ENCODE assay signal across 1 cellular context in the genomic region with DNA sequence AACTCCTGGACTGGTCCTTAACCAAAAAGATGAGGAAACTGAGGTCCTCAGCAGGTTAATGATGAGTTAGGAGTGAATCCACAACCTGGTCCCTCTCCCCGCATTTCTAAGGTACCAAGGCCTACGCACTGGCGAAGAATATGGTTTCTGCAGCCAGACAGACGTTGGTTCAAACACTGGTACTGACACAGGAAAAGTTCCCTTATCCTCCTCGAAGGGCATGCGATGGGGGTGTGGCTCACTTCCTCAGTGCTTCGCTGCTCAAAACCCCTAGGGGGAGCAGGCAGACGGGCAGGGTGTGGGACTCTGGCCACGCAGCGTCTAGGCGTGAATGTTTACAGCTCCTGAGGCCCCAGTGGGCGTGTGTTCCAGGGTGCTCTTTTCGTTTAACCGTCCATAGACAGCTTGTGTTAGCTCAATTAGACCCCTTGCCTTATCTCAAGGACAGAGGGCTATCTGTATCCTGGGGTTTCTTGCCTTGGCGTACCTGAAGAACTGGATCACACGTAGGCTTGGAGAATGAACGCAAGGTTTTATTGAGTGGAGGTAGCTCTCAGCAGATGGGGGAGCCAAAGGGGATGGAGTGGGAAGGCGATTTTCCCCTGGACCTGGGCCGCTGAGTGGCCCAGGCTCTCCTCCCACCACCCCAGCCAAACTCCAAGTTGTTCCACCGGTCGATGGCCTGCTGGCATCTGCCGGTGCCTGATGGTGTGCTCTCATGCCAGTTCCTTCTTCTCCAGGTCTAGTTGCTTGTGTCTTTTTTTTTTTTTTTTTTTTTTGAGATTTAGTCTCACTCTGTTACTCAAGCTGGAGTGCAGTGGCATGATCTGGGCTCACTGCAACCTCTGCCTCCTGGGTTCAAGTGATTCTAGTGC.
TF ChIP-seq lines count a peak whose summit lies in the region.

No MANE protein-coding gene starts in this region.

TF ChIP-seq in HepG2, 621 proteins besides CTCF, POLR2A, EP300 and RAD21 (continued from another document and continues in another):
- TF ChIP-seq, protein P1, sequence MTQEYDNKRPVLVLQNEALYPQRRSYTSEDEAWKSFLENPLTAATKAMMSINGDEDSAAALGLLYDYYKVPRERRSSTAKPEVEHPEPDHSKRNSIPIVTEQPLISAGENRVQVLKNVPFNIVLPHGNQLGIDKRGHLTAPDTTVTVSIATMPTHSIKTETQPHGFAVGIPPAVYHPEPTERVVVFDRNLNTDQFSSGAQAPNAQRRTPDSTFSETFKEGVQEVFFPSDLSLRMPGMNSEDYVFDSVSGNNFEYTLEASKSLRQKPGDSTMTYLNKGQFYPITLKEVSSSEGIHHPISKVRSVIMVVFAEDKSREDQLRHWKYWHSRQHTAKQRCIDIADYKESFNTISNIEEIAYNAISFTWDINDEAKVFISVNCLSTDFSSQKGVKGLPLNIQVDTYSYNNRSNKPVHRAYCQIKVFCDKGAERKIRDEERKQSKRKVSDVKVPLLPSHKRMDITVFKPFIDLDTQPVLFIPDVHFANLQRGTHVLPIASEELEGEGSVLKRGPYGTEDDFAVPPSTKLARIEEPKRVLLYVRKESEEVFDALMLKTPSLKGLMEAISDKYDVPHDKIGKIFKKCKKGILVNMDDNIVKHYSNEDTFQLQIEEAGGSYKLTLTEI (CRISPR knock-in tag; conservative IDR thresholded peaks at IDR 0.05), result no peak
- no peak for TF ChIP-seq ZNF737 (CRISPR knock-in tag; IDR thresholded peaks at IDR 0.05; ENCODE audit: borderline replicate concordance)
- TF ChIP-seq HDAC1 (CRISPR knock-in tag; IDR thresholded peaks at IDR 0.05), result peak; percentile 80
- TF ChIP-seq, protein P2, sequence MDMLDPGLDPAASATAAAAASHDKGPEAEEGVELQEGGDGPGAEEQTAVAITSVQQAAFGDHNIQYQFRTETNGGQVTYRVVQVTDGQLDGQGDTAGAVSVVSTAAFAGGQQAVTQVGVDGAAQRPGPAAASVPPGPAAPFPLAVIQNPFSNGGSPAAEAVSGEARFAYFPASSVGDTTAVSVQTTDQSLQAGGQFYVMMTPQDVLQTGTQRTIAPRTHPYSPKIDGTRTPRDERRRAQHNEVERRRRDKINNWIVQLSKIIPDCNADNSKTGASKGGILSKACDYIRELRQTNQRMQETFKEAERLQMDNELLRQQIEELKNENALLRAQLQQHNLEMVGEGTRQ (IDR thresholded peaks at IDR 0.05; ENCODE audit: low read depth, low read length), result no peak
- TF ChIP-seq, protein P2 (CRISPR knock-in tag; IDR thresholded peaks at IDR 0.05; ENCODE audit: borderline replicate concordance), result no peak
- no peak for TF ChIP-seq RORA (CRISPR knock-in tag; IDR thresholded peaks at IDR 0.05)
- no peak for TF ChIP-seq NPAS2 (CRISPR knock-in tag; IDR thresholded peaks at IDR 0.05; ENCODE audit: borderline replicate concordance)
- no peak for TF ChIP-seq ZNF30 (CRISPR knock-in tag; IDR thresholded peaks at IDR 0.05)
- TF ChIP-seq ZNF44 (CRISPR knock-in tag; IDR thresholded peaks at IDR 0.05), result peak; percentile 82; the same call in 1 of the 2 replicates
- no peak for TF ChIP-seq JUNB (CRISPR knock-in tag; IDR thresholded peaks at IDR 0.05; ENCODE audit: borderline replicate concordance)
- TF ChIP-seq, protein P3, sequence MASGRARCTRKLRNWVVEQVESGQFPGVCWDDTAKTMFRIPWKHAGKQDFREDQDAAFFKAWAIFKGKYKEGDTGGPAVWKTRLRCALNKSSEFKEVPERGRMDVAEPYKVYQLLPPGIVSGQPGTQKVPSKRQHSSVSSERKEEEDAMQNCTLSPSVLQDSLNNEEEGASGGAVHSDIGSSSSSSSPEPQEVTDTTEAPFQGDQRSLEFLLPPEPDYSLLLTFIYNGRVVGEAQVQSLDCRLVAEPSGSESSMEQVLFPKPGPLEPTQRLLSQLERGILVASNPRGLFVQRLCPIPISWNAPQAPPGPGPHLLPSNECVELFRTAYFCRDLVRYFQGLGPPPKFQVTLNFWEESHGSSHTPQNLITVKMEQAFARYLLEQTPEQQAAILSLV (CRISPR knock-in tag; IDR thresholded peaks at IDR 0.05; ENCODE audit: borderline replicate concordance), result peak; percentile 76
- 0 out of 2 replicates have a peak, but pooled peaks have one; percentile 39 for TF ChIP-seq ZNF510 (CRISPR knock-in tag; IDR thresholded peaks at IDR 0.05; ENCODE audit: low read depth)
- peak; percentile 94 for TF ChIP-seq REPIN1 (CRISPR knock-in tag; IDR thresholded peaks at IDR 0.05; ENCODE audit: borderline replicate concordance, low read depth)
- TF ChIP-seq, protein P4, sequence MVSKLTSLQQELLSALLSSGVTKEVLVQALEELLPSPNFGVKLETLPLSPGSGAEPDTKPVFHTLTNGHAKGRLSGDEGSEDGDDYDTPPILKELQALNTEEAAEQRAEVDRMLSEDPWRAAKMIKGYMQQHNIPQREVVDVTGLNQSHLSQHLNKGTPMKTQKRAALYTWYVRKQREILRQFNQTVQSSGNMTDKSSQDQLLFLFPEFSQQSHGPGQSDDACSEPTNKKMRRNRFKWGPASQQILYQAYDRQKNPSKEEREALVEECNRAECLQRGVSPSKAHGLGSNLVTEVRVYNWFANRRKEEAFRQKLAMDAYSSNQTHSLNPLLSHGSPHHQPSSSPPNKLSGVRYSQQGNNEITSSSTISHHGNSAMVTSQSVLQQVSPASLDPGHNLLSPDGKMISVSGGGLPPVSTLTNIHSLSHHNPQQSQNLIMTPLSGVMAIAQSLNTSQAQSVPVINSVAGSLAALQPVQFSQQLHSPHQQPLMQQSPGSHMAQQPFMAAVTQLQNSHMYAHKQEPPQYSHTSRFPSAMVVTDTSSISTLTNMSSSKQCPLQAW (CRISPR knock-in tag; IDR thresholded peaks at IDR 0.05), result peak; percentile 75; the same call in 1 of the 2 replicates
- TF ChIP-seq NCOA5 (CRISPR knock-in tag; IDR thresholded peaks at IDR 0.05), result no peak
- TF ChIP-seq CBX5 (CRISPR knock-in tag; IDR thresholded peaks at IDR 0.05; ENCODE audit: borderline replicate concordance), result peak; percentile 80
- TF ChIP-seq RAD51 (IDR thresholded peaks at IDR 0.05; ENCODE audit: borderline replicate concordance), result no peak
- no peak for TF ChIP-seq KDM3A (CRISPR knock-in tag; IDR thresholded peaks at IDR 0.05; ENCODE audit: low read depth)
- no peak for TF ChIP-seq ZNF337 (CRISPR knock-in tag; IDR thresholded peaks at IDR 0.05; ENCODE audit: borderline replicate concordance, low read depth)
- no peak for TF ChIP-seq ZNF326 (CRISPR knock-in tag; IDR thresholded peaks at IDR 0.05; ENCODE audit: borderline replicate concordance)
- TF ChIP-seq, protein P5, sequence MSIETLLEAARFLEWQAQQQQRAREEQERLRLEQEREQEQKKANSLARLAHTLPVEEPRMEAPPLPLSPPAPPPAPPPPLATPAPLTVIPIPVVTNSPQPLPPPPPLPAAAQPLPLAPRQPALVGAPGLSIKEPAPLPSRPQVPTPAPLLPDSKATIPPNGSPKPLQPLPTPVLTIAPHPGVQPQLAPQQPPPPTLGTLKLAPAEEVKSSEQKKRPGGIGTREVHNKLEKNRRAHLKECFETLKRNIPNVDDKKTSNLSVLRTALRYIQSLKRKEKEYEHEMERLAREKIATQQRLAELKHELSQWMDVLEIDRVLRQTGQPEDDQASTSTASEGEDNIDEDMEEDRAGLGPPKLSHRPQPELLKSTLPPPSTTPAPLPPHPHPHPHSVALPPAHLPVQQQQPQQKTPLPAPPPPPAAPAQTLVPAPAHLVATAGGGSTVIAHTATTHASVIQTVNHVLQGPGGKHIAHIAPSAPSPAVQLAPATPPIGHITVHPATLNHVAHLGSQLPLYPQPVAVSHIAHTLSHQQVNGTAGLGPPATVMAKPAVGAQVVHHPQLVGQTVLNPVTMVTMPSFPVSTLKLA (IDR thresholded peaks at IDR 0.05), result no peak
- no peak for TF ChIP-seq GPN1 (CRISPR knock-in tag; IDR thresholded peaks at IDR 0.05; ENCODE audit: borderline replicate concordance)
- TF ChIP-seq, protein P6, sequence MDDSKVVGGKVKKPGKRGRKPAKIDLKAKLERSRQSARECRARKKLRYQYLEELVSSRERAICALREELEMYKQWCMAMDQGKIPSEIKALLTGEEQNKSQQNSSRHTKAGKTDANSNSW (CRISPR knock-in tag; IDR thresholded peaks at IDR 0.05; ENCODE audit: borderline replicate concordance), result no peak
- peak; percentile 94; the same call in 1 of the 2 replicates for TF ChIP-seq ZNF839 (CRISPR knock-in tag; IDR thresholded peaks at IDR 0.05; ENCODE audit: borderline replicate concordance)
- TF ChIP-seq, protein P7, sequence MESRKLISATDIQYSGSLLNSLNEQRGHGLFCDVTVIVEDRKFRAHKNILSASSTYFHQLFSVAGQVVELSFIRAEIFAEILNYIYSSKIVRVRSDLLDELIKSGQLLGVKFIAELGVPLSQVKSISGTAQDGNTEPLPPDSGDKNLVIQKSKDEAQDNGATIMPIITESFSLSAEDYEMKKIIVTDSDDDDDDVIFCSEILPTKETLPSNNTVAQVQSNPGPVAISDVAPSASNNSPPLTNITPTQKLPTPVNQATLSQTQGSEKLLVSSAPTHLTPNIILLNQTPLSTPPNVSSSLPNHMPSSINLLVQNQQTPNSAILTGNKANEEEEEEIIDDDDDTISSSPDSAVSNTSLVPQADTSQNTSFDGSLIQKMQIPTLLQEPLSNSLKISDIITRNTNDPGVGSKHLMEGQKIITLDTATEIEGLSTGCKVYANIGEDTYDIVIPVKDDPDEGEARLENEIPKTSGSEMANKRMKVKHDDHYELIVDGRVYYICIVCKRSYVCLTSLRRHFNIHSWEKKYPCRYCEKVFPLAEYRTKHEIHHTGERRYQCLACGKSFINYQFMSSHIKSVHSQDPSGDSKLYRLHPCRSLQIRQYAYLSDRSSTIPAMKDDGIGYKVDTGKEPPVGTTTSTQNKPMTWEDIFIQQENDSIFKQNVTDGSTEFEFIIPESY (CRISPR knock-in tag; IDR thresholded peaks at IDR 0.05), result peak; percentile 56
- TF ChIP-seq ZBTB7A (CRISPR knock-in tag; IDR thresholded peaks at IDR 0.05), result no peak
- no peak for TF ChIP-seq CHD2 (IDR thresholded peaks at IDR 0.05; ENCODE audit: low read depth, low read length)
- no peak for TF ChIP-seq ZFAT (CRISPR knock-in tag; conservative IDR thresholded peaks at IDR 0.05)
- TF ChIP-seq ISL2 (CRISPR knock-in tag; IDR thresholded peaks at IDR 0.05), result peak; percentile 57
- TF ChIP-seq ZFP36 (IDR thresholded peaks at IDR 0.05; ENCODE audit: borderline replicate concordance, low read depth, low read length, partially characterized antibody), result peak; percentile 17
- TF ChIP-seq SETDB1 (CRISPR knock-in tag; IDR thresholded peaks at IDR 0.05; ENCODE audit: borderline replicate concordance), result no peak
- TF ChIP-seq, protein P8, sequence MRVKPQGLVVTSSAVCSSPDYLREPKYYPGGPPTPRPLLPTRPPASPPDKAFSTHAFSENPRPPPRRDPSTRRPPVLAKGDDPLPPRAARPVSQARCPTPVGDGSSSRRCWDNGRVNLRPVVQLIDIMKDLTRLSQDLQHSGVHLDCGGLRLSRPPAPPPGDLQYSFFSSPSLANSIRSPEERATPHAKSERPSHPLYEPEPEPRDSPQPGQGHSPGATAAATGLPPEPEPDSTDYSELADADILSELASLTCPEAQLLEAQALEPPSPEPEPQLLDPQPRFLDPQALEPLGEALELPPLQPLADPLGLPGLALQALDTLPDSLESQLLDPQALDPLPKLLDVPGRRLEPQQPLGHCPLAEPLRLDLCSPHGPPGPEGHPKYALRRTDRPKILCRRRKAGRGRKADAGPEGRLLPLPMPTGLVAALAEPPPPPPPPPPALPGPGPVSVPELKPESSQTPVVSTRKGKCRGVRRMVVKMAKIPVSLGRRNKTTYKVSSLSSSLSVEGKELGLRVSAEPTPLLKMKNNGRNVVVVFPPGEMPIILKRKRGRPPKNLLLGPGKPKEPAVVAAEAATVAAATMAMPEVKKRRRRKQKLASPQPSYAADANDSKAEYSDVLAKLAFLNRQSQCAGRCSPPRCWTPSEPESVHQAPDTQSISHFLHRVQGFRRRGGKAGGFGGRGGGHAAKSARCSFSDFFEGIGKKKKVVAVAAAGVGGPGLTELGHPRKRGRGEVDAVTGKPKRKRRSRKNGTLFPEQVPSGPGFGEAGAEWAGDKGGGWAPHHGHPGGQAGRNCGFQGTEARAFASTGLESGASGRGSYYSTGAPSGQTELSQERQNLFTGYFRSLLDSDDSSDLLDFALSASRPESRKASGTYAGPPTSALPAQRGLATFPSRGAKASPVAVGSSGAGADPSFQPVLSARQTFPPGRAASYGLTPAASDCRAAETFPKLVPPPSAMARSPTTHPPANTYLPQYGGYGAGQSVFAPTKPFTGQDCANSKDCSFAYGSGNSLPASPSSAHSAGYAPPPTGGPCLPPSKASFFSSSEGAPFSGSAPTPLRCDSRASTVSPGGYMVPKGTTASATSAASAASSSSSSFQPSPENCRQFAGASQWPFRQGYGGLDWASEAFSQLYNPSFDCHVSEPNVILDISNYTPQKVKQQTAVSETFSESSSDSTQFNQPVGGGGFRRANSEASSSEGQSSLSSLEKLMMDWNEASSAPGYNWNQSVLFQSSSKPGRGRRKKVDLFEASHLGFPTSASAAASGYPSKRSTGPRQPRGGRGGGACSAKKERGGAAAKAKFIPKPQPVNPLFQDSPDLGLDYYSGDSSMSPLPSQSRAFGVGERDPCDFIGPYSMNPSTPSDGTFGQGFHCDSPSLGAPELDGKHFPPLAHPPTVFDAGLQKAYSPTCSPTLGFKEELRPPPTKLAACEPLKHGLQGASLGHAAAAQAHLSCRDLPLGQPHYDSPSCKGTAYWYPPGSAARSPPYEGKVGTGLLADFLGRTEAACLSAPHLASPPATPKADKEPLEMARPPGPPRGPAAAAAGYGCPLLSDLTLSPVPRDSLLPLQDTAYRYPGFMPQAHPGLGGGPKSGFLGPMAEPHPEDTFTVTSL (CRISPR knock-in tag; IDR thresholded peaks at IDR 0.05; ENCODE audit: borderline replicate concordance), result no peak
- no peak for TF ChIP-seq RFXANK (CRISPR knock-in tag; IDR thresholded peaks at IDR 0.05)
- TF ChIP-seq ZNF747 (CRISPR knock-in tag; IDR thresholded peaks at IDR 0.05; ENCODE audit: borderline replicate concordance), result no peak
- TF ChIP-seq SCMH1 (CRISPR knock-in tag; IDR thresholded peaks at IDR 0.05; ENCODE audit: borderline replicate concordance), result no peak
- no peak for TF ChIP-seq ZNF607 (CRISPR knock-in tag; IDR thresholded peaks at IDR 0.05; ENCODE audit: borderline replicate concordance)
- no peak for TF ChIP-seq ATRX (CRISPR knock-in tag; IDR thresholded peaks at IDR 0.05; ENCODE audit: borderline replicate concordance)
- TF ChIP-seq, protein P9, sequence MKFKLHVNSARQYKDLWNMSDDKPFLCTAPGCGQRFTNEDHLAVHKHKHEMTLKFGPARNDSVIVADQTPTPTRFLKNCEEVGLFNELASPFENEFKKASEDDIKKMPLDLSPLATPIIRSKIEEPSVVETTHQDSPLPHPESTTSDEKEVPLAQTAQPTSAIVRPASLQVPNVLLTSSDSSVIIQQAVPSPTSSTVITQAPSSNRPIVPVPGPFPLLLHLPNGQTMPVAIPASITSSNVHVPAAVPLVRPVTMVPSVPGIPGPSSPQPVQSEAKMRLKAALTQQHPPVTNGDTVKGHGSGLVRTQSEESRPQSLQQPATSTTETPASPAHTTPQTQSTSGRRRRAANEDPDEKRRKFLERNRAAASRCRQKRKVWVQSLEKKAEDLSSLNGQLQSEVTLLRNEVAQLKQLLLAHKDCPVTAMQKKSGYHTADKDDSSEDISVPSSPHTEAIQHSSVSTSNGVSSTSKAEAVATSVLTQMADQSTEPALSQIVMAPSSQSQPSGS (CRISPR knock-in tag; IDR thresholded peaks at IDR 0.05), result peak; percentile 62; the same call in 1 of the 2 replicates
- no peak for TF ChIP-seq NFE2L2 (IDR thresholded peaks at IDR 0.05; ENCODE audit: low read length)
